Comparison of ENCODE assay signal across 10 cellular contexts in the genomic region with DNA sequence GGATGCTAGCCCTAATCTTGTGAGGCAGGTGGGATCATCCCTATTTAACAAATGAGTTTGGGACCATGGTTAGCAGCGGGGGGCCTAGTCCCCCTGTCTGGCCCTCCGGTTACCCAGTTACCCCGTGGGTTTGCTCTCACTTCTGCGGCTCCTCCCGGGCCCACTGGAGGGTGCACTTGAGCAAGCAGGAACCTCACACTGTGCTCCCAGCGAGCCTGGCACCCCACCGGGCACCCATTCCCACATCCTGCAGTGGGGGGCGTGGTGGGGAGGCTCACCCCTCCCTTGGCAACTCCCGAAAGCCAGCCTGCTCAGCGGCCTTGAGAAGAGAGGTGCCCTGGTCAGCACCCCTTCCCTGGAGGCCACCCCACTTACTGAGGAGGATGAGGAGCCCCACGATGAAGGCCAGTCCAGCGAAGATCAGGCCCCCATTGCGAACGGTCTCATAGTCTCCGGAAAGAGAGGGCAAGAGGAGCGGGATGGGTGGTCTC.
DNase-seq lines count a peak whose midpoint lies in the region; ATAC-seq and TF ChIP-seq lines count a peak whose summit lies in the region.
"Had no signal": no experiment of that assay in that cellular context is flagged by ENCODE, and none has a peak within 500 bp of the region (broad histone marks: within the 10 kb centered on the region; RNA-seq: fewer than 3 reads in every experiment).

No MANE protein-coding gene starts in this region.

- H3K36me3 ChIP-seq in DND-41 (ENCODE audit: insufficient read depth, low read length), result peaks cover 68% of the 10 kb centered on the region
- H3K36me3 ChIP-seq in Loucy (ENCODE audit: insufficient read depth, low read length), result no peaks in the 10 kb centered on the region
- H3K36me3 ChIP-seq: ovary had no signal

- H3K4me3 ChIP-seq in DND-41 (ENCODE audit: low read depth in 1 of 2, low read length in 2 of 2), result peak overlapping the region in 1 of 2 experiments; percentile 53; a peak in 2 of 4 replicates
- peak overlapping the region; percentile 66 for H3K4me3 ChIP-seq in Loucy (ENCODE audit: low read length, poor library complexity, severe bottlenecking)
- no peak overlapping the region for H3K4me3 ChIP-seq in foreskin fibroblast (ENCODE audit: low read depth in 1 of 2, low read length in 2 of 2)
- H3K4me3 ChIP-seq: ovary, SK-N-MC had no signal

- H3K79me2 ChIP-seq in DND-41 (ENCODE audit: insufficient read depth, low read length) (peaks cover 53% of the 10 kb centered on the region), Loucy (ENCODE audit: insufficient read depth, low read length) (peaks cover 31% of the 10 kb centered on the region)

- TF ChIP-seq CTCF in DND-41 (IDR thresholded peaks at IDR 0.05; ENCODE audit: borderline replicate concordance, extremely low read depth, low read length, poor library complexity, severe bottlenecking) (peak; percentile 86), Loucy (conservative IDR thresholded peaks at IDR 0.05; ENCODE audit: low read length) (peak; percentile 93), foreskin fibroblast (IDR thresholded peaks at IDR 0.05; ENCODE audit: low read depth, low read length) (peak; percentile 34)

- H3K9me2 ChIP-seq in Loucy (replicated peaks; ENCODE audit: low read depth, low read length), result no peaks in the 10 kb centered on the region

- H3K4me1 ChIP-seq in DND-41 (ENCODE audit: insufficient read depth, low read length), result peaks cover 87% of the 10 kb centered on the region
- H3K4me1 ChIP-seq in Loucy (ENCODE audit: insufficient read depth, low read length, poor library complexity, severe bottlenecking), result peaks cover 67% of the 10 kb centered on the region

- H3K27me3 ChIP-seq in DND-41 (ENCODE audit: insufficient read depth, low read length, poor library complexity), result no peaks in the 10 kb centered on the region
- no peaks in the 10 kb centered on the region for H3K27me3 ChIP-seq in Loucy (ENCODE audit: insufficient read depth, low read length, poor library complexity, severe bottlenecking)
- H3K27me3 ChIP-seq: ovary had no signal

- H3F3A ChIP-seq in Loucy (ENCODE audit: low read depth), result peaks cover 8% of the 10 kb centered on the region; the same call in 1 of the 2 replicates

- ATAC-seq in DND-41 (ENCODE audit: insufficient read depth, low read depth), result peak; percentile 18; the same call in 2 of the 3 replicates

- H3K9ac ChIP-seq in DND-41 (ENCODE audit: low read depth, low read length), result peak overlapping the region; percentile 82
- H3K9ac ChIP-seq in Loucy (ENCODE audit: low read depth, low read length, poor library complexity, severe bottlenecking), result peak overlapping the region; percentile 79

- H3K27ac ChIP-seq in DND-41 (ENCODE audit: low read length), result peak overlapping the region; percentile 97
- H3K27ac ChIP-seq: ovary, SK-N-MC had no signal

- H4K20me1 ChIP-seq in DND-41 (ENCODE audit: insufficient read depth, low read length), result no peaks in the 10 kb centered on the region
- H4K20me1 ChIP-seq in Loucy (ENCODE audit: insufficient read depth, low read length, poor library complexity, severe bottlenecking), result no peaks in the 10 kb centered on the region

- peak overlapping the region; percentile 64 for H3K4me2 ChIP-seq in DND-41 (ENCODE audit: insufficient read depth, low read length)
- peak overlapping the region; percentile 90 for H3K4me2 ChIP-seq in Loucy (ENCODE audit: low read depth, low read length, poor library complexity, severe bottlenecking)

- DNase-seq in DND-41 (peak; percentile 84), foreskin fibroblast (peak in 1 of 2 donors; percentile 19), T1000 (lab: John Stamatoyannopoulos, UW) (no peak), COLO829 (ENCODE audit: low spot score) (no peak), DMS114 treated with DMSO at 0.1 percent for 48 hours (lab: John Stamatoyannopoulos, UW; ENCODE audit: unreplicated experiment) (no peak)
- DNase-seq in activated CD8-positive, alpha-beta memory T cell treated with anti-CD3 and anti-CD28 coated beads, Interleukin-2, amount 50 U/mL, for 48 hours, result peak; percentile 82
- peak; percentile 76 for DNase-seq in stimulated activated CD4-positive, alpha-beta T cell treated with anti-CD3 and anti-CD28 coated beads, Interleukin-15, amount 100 ng/mL, for 24 hours

- no peak overlapping the region for H2AFZ ChIP-seq in DND-41 (ENCODE audit: low read depth, low read length)
- H2AFZ ChIP-seq in Loucy (ENCODE audit: low read length), result no peak overlapping the region

- H3K9me3 ChIP-seq in DND-41 (ENCODE audit: insufficient read depth, low read length, severe bottlenecking) (no peaks in the 10 kb centered on the region), Loucy (ENCODE audit: insufficient read depth, low read depth, low read length) (no peaks in the 10 kb centered on the region)
- H3K9me3 ChIP-seq: ovary had no signal

Comparison
In these comparisons a context has a peak if more than half of its experiments do, and no peak if none do; other contexts are left out.
1. DNase-seq: peak in DND-41 (single experiment), activated CD8-positive, alpha-beta memory T cell treated with anti-CD3 and anti-CD28 coated beads, Interleukin-2, amount 50 U/mL, for 48 hours (single experiment) and stimulated activated CD4-positive, alpha-beta T cell treated with anti-CD3 and anti-CD28 coated beads, Interleukin-15, amount 100 ng/mL, for 24 hours (single experiment); none in T1000 (single experiment), COLO829 (single experiment) and DMS114 treated with DMSO at 0.1 percent for 48 hours (single experiment).
2. CTCF ChIP-seq: peak in every context shown above with its lines; median percentile 93 in Loucy; 86 in DND-41; 34 in foreskin fibroblast.